In genomic region chr5:81773574-81773973, GRCh38 we compare ENCODE assay signal across 19 cellular contexts. TPM values are rescaled to one million over a fixed set of nuclear protein-coding genes. Genes with fewer than 3 reads are reported as not detected.
DNase-seq lines count a peak whose midpoint lies in the region; ATAC-seq, FAIRE-seq and TF ChIP-seq lines count a peak whose summit lies in the region.
"Had no signal": no experiment of that assay in that cellular context is flagged by ENCODE, and none has a peak within 500 bp of the region (broad histone marks: within the 10 kb centered on the region; RNA-seq: fewer than 3 reads in every experiment).

No MANE protein-coding gene starts in this region.

- H3K27me3 ChIP-seq in heart right ventricle = no peaks in the 10 kb centered on the region
- H3K27me3 ChIP-seq in esophagus muscularis mucosa = no peaks in the 10 kb centered on the region
- no peaks in the 10 kb centered on the region for H3K27me3 ChIP-seq in gastrocnemius medialis
- H3K27me3 ChIP-seq in aorta (ENCODE audit: control insufficient read depth in 1 of 2, insufficient read depth in 2 of 2, low read length in 1 of 2) = no peaks in the 10 kb centered on the region
- H3K27me3 ChIP-seq: BE2C, ovary had no signal

- H3K4me3 ChIP-seq in heart right ventricle (no peak overlapping the region), esophagus muscularis mucosa (no peak overlapping the region), gastrocnemius medialis (no peak overlapping the region), aorta (ENCODE audit: low read length in 2 of 2) (no peak overlapping the region)
- H3K4me3 ChIP-seq: ovary had no signal

- H3K9me3 ChIP-seq in heart right ventricle (peaks cover 0 to 6% (median 0%) of the 10 kb centered on the region in 11 donors), esophagus muscularis mucosa (no peaks in the 10 kb centered on the region), gastrocnemius medialis (no peaks in the 10 kb centered on the region), aorta (ENCODE audit: control insufficient read depth, low read length) (no peaks in the 10 kb centered on the region)
- H3K9me3 ChIP-seq: BE2C, ovary had no signal

- H3K27ac ChIP-seq in heart right ventricle = peak overlapping the region in 6 of 10 donors; percentile 1 to 48 (median 30)
- H3K27ac ChIP-seq in esophagus muscularis mucosa (replicated peaks in 1 of 4) = peak overlapping the region; percentile 61 to 64 (median 62)
- H3K27ac ChIP-seq in gastrocnemius medialis = peak overlapping the region; percentile 47 to 64 (median 56)
- peak overlapping the region; percentile 71 to 94 for H3K27ac ChIP-seq in aorta (ENCODE audit: low read depth in 1 of 2, low read length in 2 of 2)
- H3K27ac ChIP-seq: ovary, RWPE1 had no signal

- 64 to 67% methylated on average over 7 of the region's 7 CpGs for WGBS in heart right ventricle, 2 donors
- WGBS in esophagus muscularis mucosa = 61% methylated on average over 7 of the region's 7 CpGs
- 40% methylated on average over 7 of the region's 7 CpGs for WGBS in aorta, 2 donors

- intact Hi-C loops in heart right ventricle (cut with DNase I) (loop anchor here in 1 of 10 donors (1.0 kb wide), 1 partner anchor 12 kb away; no protein-coding TSS in a partner anchor), Right ventricle myocardium superior (cut with DNase I) (no loop called here), esophagus muscularis mucosa (cut with DNase I) (no loop called here), gastrocnemius medialis (cut with DNase I; ENCODE audit: low total_unique reads) (no loop called here), aorta (cut with DNase I) (loop anchor here in 1 of 2 donors (1.0 kb wide), 1 partner anchor 18 kb away; no protein-coding TSS in a partner anchor)

- no peak for FAIRE-seq in HTR-8/SVneo (lab: Jason Lieb, UNC)

- TF ChIP-seq CTCF in heart right ventricle (IDR thresholded peaks at IDR 0.05) (no peak), esophagus muscularis mucosa (IDR thresholded peaks at IDR 0.05) (no peak), gastrocnemius medialis (IDR thresholded peaks at IDR 0.05 in 4 of 5, conservative IDR thresholded peaks at IDR 0.05 in 1 of 5) (no peak)

- DNase-seq in heart right ventricle (no peak), Right ventricle myocardium superior (no peak), esophagus muscularis mucosa (ENCODE audit: extremely low spot score) (no peak), gastrocnemius medialis (no peak), aorta (no peak), NCI-H1436 treated with DMSO at 0.1 percent for 48 hours (lab: John Stamatoyannopoulos, UW) (no peak), HTR-8/SVneo (ENCODE audit: insufficient read length, low spot score) (no peak), GOT3 (lab: John Stamatoyannopoulos, UW) (no peak)
- DNase-seq: BE2C; DMS79; effector memory CD8-positive, alpha-beta T cell; left cardiac atrium; natural killer cell; NCI-H1105 treated with DMSO at 0.1 percent for 48 hours; NCI-H2081; NCI-H446 treated with DMSO at 0.1 percent for 48 hours; ovary had no signal

- peak in 3 of 8 donors; percentile 28 to 52 (median 34) for ATAC-seq in heart right ventricle
- no peak for ATAC-seq in Right ventricle myocardium superior (ENCODE audit: poor library complexity)
- ATAC-seq in gastrocnemius medialis = peak in 1 of 2 donors; percentile 68
- peak; percentile 64 for ATAC-seq in aorta (ENCODE audit: low FRiP score)
- ATAC-seq: effector memory CD8-positive, alpha-beta T cell; natural killer cell; SK-N-SH treated with all-trans-retinoic acid at 6 μM for 48 hours had no signal

- TF ChIP-seq POLR2A in esophagus muscularis mucosa (IDR thresholded peaks at IDR 0.05; ENCODE audit: low read depth) (no peak), gastrocnemius medialis (IDR thresholded peaks at IDR 0.05) (no peak)

- TF ChIP-seq EP300 in esophagus muscularis mucosa (IDR thresholded peaks at IDR 0.05) = no peak

- in situ Hi-C loops in gastrocnemius medialis (cut with MboI; ENCODE audit: low sequenced_read_pairs in 4 of 4) = loop anchor here in 1 of 4 donors (25.0 kb wide), 1 partner anchor 389 kb away; no protein-coding TSS in a partner anchor

- H3K36me3 ChIP-seq in heart right ventricle = no peaks in the 10 kb centered on the region
- H3K36me3 ChIP-seq in esophagus muscularis mucosa = no peaks in the 10 kb centered on the region
- no peaks in the 10 kb centered on the region for H3K36me3 ChIP-seq in gastrocnemius medialis
- no peaks in the 10 kb centered on the region for H3K36me3 ChIP-seq in aorta (ENCODE audit: control insufficient read depth in 1 of 2, insufficient read depth in 2 of 2, low read length in 1 of 2)
- H3K36me3 ChIP-seq: BE2C, ovary had no signal

- H3K4me1 ChIP-seq in heart right ventricle = peaks cover 0 to 29% (median 9%) of the 10 kb centered on the region in 9 donors
- H3K4me1 ChIP-seq in esophagus muscularis mucosa = peaks cover 6 to 74% (median 43%) of the 10 kb centered on the region in 4 donors
- peaks cover 4 to 20% of the 10 kb centered on the region in 2 donors for H3K4me1 ChIP-seq in gastrocnemius medialis
- peaks cover 4 to 16% of the 10 kb centered on the region in 2 donors for H3K4me1 ChIP-seq in aorta (ENCODE audit: control insufficient read depth in 1 of 2, insufficient read depth in 2 of 2, low read length in 2 of 2)
- H3K4me1 ChIP-seq: BE2C had no signal

RNA-seq across cellular contexts. Expression of gene SSBP2, which starts 22.7 kb away (rescaled TPM):
- 10 to 100 TPM; 30.0 to 85.9 (median 56.2) TPM for total RNA-seq in heart right ventricle
- polyA plus RNA-seq in heart right ventricle = 10 to 100 TPM; 24.2 to 49.6 TPM
- total RNA-seq in Right ventricle myocardium superior = 46.9 TPM
- total RNA-seq in esophagus muscularis mucosa = 10 to 100 TPM; 62.9 to 97.2 (median 74.2) TPM
- 10 to 100 TPM; 30.4 to 66.5 (median 40.5) TPM for total RNA-seq in gastrocnemius medialis
- 10 to 100 TPM; 73.7 to 92.0 TPM for total RNA-seq in aorta
- polyA plus RNA-seq in aorta = 10 to 100 TPM; 36.2 to 60.9 TPM

Comparison
In these comparisons a context has a peak if more than half of its experiments do, and no peak if none do; other contexts are left out.
1. H3K27ac ChIP-seq: peak in every context shown above with its lines; median percentile 82 in aorta; 62 in esophagus muscularis mucosa; 56 in gastrocnemius medialis; 30 in heart right ventricle.